In genomic region chr7:46549347-46549746, GRCh38 we compare ENCODE assay signal across 17 cellular contexts.
"Had no signal": no experiment of that assay in that cellular context is flagged by ENCODE, and none has a peak within 500 bp of the region (broad histone marks: within the 10 kb centered on the region; RNA-seq: fewer than 3 reads in every experiment).

No MANE protein-coding gene starts in this region.

- H3K4me1 Mint-ChIP-seq: natural killer cell, neural crest cell had no signal

- H3K27me3 ChIP-seq: gastrocnemius medialis, heart right ventricle, sigmoid colon, uterus had no signal

- H3K4me1 ChIP-seq: gastrocnemius medialis, heart right ventricle, uterus had no signal

- H3K4me3 Mint-ChIP-seq: natural killer cell, neural crest cell had no signal

- H3K27ac ChIP-seq: dorsolateral prefrontal cortex, gastrocnemius medialis, heart right ventricle, sigmoid colon, skin epidermis, uterus had no signal

- ATAC-seq: gastrocnemius medialis, heart right ventricle, left cardiac atrium, natural killer cell had no signal

- H3K36me3 ChIP-seq: gastrocnemius medialis, heart right ventricle, sigmoid colon, uterus had no signal

- H3K27ac Mint-ChIP-seq: natural killer cell had no signal

- DNase-seq: cortex of kidney; dorsolateral prefrontal cortex; effector CD8-positive, alpha-beta T cell; gastrocnemius medialis; heart right ventricle; kidney; left cardiac atrium; natural killer cell; posterior cingulate gyrus; sigmoid colon; stimulated activated CD4-positive, alpha-beta T cell treated with anti-CD3 and anti-CD28 coated beads, Interleukin-12 subunit alpha, Interleukin-12 subunit beta, amount 100 ng/mL, for 4 hours; stimulated activated CD4-positive, alpha-beta T cell treated with anti-CD3 and anti-CD28 coated beads, Interleukin-2, amount 100 ng/mL, for 48 hours; stimulated activated naive CD4-positive, alpha-beta T cell treated with Interleukin-2 at 50 U/mL for 16 hours; trophoblast cell; uterus had no signal

- H3K9me3 ChIP-seq: gastrocnemius medialis, sigmoid colon, uterus had no signal

- H3K36me3 Mint-ChIP-seq: natural killer cell had no signal

- H3K4me3 ChIP-seq: dorsolateral prefrontal cortex, gastrocnemius medialis, heart right ventricle, sigmoid colon, skin epidermis, uterus had no signal
